1 cellular context compared by ENCODE assay signal in the genomic region with DNA sequence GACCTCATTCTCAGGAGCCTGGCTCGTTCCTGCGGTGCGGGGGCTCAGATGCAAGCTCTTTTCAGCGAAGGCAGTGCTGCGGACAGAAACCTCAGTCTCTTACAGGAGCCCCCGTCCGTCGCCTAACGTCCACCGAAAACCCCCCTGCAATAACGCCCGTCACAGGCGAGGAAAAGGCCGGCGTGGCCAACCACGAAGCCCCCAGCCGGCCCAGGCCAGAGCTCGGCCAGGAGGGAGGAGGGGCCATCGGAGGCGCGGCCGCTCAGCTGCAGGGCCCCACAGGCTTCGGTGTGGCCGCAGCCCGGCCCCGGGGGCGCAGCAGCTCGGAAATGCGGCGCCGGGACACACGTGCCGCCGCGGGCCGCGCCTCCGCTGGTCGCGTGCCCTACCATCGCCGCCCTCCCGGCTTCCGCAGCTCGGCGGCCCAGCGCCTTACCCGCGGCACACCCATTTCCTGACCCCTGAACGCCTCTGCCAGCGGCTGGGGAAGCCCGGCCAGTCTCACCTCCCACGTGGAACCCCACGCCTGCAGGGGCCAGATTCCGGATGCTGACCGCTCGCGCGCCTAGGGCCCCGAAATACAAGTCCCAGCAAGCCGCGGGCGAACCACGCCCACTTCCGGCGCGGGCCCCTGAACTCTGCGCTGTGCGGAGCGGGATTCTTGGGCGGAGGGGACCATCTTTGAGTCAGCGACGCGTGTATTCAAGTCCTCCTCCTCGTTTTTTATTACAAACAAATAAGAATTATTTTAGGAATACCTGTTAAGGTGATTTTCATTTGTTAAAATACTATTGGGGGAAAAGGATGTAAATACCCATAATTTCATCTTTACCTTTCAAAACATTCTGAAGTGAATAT.
TF ChIP-seq lines count a peak whose summit lies in the region.

ZNF239 (minus strand) TSS at position 582 of the 858 bp plus-strand sequence. CDS start 16,537 bp downstream, outside the sequence.

TF ChIP-seq in K562, 482 proteins besides CTCF, POLR2A, EP300 and RAD21 (continued from another document and continues in another):
- TF ChIP-seq, protein P1, sequence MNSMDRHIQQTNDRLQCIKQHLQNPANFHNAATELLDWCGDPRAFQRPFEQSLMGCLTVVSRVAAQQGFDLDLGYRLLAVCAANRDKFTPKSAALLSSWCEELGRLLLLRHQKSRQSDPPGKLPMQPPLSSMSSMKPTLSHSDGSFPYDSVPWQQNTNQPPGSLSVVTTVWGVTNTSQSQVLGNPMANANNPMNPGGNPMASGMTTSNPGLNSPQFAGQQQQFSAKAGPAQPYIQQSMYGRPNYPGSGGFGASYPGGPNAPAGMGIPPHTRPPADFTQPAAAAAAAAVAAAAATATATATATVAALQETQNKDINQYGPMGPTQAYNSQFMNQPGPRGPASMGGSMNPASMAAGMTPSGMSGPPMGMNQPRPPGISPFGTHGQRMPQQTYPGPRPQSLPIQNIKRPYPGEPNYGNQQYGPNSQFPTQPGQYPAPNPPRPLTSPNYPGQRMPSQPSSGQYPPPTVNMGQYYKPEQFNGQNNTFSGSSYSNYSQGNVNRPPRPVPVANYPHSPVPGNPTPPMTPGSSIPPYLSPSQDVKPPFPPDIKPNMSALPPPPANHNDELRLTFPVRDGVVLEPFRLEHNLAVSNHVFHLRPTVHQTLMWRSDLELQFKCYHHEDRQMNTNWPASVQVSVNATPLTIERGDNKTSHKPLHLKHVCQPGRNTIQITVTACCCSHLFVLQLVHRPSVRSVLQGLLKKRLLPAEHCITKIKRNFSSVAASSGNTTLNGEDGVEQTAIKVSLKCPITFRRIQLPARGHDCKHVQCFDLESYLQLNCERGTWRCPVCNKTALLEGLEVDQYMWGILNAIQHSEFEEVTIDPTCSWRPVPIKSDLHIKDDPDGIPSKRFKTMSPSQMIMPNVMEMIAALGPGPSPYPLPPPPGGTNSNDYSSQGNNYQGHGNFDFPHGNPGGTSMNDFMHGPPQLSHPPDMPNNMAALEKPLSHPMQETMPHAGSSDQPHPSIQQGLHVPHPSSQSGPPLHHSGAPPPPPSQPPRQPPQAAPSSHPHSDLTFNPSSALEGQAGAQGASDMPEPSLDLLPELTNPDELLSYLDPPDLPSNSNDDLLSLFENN (IDR thresholded peaks at IDR 0.05; ENCODE audit: low read depth in 2 of 2, low read length in 2 of 2), result 0 out of 4 replicates have a peak, but pooled peaks of 1 of the 2 experiments have one; percentile 12
- no peak for TF ChIP-seq PTTG1 (tag; IDR thresholded peaks at IDR 0.05; ENCODE audit: low read depth)
- peak; percentile 91 to 96; a peak in 3 of 4 replicates for TF ChIP-seq SIN3A (IDR thresholded peaks at IDR 0.05; ENCODE audit: borderline replicate concordance in 2 of 2, control insufficient read depth in 1 of 2, low read depth in 2 of 2, low read length in 2 of 2)
- TF ChIP-seq RFX5 (IDR thresholded peaks at IDR 0.05; ENCODE audit: low read depth, low read length), result no peak
- TF ChIP-seq MAFF (IDR thresholded peaks at IDR 0.05; ENCODE audit: low read length), result no peak
- TF ChIP-seq, protein P2, sequence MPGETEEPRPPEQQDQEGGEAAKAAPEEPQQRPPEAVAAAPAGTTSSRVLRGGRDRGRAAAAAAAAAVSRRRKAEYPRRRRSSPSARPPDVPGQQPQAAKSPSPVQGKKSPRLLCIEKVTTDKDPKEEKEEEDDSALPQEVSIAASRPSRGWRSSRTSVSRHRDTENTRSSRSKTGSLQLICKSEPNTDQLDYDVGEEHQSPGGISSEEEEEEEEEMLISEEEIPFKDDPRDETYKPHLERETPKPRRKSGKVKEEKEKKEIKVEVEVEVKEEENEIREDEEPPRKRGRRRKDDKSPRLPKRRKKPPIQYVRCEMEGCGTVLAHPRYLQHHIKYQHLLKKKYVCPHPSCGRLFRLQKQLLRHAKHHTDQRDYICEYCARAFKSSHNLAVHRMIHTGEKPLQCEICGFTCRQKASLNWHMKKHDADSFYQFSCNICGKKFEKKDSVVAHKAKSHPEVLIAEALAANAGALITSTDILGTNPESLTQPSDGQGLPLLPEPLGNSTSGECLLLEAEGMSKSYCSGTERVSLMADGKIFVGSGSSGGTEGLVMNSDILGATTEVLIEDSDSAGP (CRISPR knock-in tag; IDR thresholded peaks at IDR 0.05), result no peak
- TF ChIP-seq SPI1 (IDR thresholded peaks at IDR 0.05; ENCODE audit: borderline replicate concordance, low read depth, low read length), result no peak
- TF ChIP-seq ATF1 (CRISPR knock-in tag; IDR thresholded peaks at IDR 0.05), result no peak
- TF ChIP-seq ATF1 (tag; IDR thresholded peaks at IDR 0.05), result peak; percentile 78
- peak; percentile 95 for TF ChIP-seq POLR2G (IDR thresholded peaks at IDR 0.05; ENCODE audit: low read depth, low read length)
- TF ChIP-seq ZNF695 (CRISPR knock-in tag; IDR thresholded peaks at IDR 0.05), result no peak
- TF ChIP-seq, protein P3, sequence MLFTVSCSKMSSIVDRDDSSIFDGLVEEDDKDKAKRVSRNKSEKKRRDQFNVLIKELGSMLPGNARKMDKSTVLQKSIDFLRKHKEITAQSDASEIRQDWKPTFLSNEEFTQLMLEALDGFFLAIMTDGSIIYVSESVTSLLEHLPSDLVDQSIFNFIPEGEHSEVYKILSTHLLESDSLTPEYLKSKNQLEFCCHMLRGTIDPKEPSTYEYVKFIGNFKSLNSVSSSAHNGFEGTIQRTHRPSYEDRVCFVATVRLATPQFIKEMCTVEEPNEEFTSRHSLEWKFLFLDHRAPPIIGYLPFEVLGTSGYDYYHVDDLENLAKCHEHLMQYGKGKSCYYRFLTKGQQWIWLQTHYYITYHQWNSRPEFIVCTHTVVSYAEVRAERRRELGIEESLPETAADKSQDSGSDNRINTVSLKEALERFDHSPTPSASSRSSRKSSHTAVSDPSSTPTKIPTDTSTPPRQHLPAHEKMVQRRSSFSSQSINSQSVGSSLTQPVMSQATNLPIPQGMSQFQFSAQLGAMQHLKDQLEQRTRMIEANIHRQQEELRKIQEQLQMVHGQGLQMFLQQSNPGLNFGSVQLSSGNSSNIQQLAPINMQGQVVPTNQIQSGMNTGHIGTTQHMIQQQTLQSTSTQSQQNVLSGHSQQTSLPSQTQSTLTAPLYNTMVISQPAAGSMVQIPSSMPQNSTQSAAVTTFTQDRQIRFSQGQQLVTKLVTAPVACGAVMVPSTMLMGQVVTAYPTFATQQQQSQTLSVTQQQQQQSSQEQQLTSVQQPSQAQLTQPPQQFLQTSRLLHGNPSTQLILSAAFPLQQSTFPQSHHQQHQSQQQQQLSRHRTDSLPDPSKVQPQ (CRISPR knock-in tag; IDR thresholded peaks at IDR 0.05; ENCODE audit: borderline replicate concordance), result peak; percentile 75; the same call in 1 of the 2 replicates
- no peak for TF ChIP-seq SREBF2 (CRISPR knock-in tag; IDR thresholded peaks at IDR 0.05)
- no peak for TF ChIP-seq SMAD2 (IDR thresholded peaks at IDR 0.05; ENCODE audit: low read depth, low read length)
- TF ChIP-seq, protein P4, sequence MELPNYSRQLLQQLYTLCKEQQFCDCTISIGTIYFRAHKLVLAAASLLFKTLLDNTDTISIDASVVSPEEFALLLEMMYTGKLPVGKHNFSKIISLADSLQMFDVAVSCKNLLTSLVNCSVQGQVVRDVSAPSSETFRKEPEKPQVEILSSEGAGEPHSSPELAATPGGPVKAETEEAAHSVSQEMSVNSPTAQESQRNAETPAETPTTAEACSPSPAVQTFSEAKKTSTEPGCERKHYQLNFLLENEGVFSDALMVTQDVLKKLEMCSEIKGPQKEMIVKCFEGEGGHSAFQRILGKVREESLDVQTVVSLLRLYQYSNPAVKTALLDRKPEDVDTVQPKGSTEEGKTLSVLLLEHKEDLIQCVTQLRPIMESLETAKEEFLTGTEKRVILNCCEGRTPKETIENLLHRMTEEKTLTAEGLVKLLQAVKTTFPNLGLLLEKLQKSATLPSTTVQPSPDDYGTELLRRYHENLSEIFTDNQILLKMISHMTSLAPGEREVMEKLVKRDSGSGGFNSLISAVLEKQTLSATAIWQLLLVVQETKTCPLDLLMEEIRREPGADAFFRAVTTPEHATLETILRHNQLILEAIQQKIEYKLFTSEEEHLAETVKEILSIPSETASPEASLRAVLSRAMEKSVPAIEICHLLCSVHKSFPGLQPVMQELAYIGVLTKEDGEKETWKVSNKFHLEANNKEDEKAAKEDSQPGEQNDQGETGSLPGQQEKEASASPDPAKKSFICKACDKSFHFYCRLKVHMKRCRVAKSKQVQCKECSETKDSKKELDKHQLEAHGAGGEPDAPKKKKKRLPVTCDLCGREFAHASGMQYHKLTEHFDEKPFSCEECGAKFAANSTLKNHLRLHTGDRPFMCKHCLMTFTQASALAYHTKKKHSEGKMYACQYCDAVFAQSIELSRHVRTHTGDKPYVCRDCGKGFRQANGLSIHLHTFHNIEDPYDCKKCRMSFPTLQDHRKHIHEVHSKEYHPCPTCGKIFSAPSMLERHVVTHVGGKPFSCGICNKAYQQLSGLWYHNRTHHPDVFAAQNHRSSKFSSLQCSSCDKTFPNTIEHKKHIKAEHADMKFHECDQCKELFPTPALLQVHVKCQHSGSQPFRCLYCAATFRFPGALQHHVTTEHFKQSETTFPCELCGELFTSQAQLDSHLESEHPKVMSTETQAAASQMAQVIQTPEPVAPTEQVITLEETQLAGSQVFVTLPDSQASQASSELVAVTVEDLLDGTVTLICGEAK (IDR thresholded peaks at IDR 0.05), result peak; percentile 96
- TF ChIP-seq, protein P4 (CRISPR knock-in tag; IDR thresholded peaks at IDR 0.05), result peak; percentile 42; the same call in 1 of the 2 replicates
- TF ChIP-seq AFF4 (CRISPR knock-in tag; IDR thresholded peaks at IDR 0.05), result peak; percentile 79
- no peak for TF ChIP-seq KDM4B (IDR thresholded peaks at IDR 0.05; ENCODE audit: borderline replicate concordance in 2 of 2, low read depth in 1 of 2)
